In the genomic region with DNA sequence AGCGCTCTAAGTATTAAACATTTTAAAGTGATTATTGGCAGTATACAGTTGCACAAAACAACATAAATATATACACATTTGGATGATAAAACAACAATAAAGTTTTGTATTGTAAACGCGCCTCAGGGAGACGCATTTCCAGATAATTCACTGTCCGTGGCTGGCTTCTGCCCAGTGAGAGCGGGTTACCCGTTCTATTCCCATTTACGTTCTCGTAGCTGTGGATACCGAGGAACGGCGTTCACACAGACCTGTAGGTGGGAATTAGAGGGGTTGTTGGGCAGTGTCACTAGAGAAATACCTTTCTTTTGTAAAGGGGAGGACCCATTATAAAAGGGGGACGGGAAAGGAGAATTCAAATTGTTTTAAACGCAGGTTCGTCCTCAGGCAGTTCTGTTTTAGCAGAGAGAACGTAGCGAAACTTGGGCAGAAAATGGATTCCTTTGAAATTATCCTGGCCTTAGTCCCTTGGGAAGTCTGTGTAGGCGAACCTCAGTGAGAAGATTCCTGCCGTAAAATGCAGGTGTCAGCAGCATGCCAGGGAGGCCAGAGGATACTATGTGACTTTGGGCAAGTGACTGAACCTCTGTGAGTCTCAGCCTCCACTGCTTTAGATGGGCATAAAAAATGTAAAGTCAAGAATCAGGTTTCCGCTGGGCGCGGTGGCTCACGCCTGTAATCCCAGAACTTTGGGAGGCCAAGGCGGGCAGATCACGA, we compare ENCODE assay signal across 9 cellular contexts. TPM values are rescaled to one million over a fixed set of nuclear protein-coding genes. Genes with fewer than 3 reads are reported as not detected.
DNase-seq lines count a peak whose midpoint lies in the region; ATAC-seq and TF ChIP-seq lines count a peak whose summit lies in the region.
"Had no signal": no experiment of that assay in that cellular context is flagged by ENCODE, and none has a peak within 500 bp of the region (broad histone marks: within the 10 kb centered on the region; RNA-seq: fewer than 3 reads in every experiment).

No MANE protein-coding gene starts in this region.

- H3K27me3 ChIP-seq in liver (ENCODE audit: control insufficient read depth in 4 of 4, insufficient read depth in 4 of 4, low read length in 3 of 4) (no peaks in the 10 kb centered on the region), upper lobe of left lung (no peaks in the 10 kb centered on the region)

- H3K9ac ChIP-seq in liver (ENCODE audit: low read depth in 1 of 2, low read length in 2 of 2) = peak overlapping the region; percentile 88 to 97

- peaks cover 39% of the 10 kb centered on the region for H3K4me1 Mint-ChIP-seq in activated naive CD4-positive, alpha-beta T cell treated with anti-CD3 and anti-CD28 coated beads, Interleukin-2, amount 50 U/mL, for 24 hours

- no peak for ATAC-seq in upper lobe of left lung (ENCODE audit: low FRiP score in 2 of 2)
- no peak for ATAC-seq in HG03196 (IDR thresholded peaks at IDR 0.05; ENCODE audit: unreplicated experiment)

- no peaks in the 10 kb centered on the region for H3K36me3 Mint-ChIP-seq in activated naive CD4-positive, alpha-beta T cell treated with anti-CD3 and anti-CD28 coated beads, Interleukin-2, amount 50 U/mL, for 24 hours

- H3K9me3 ChIP-seq in liver (ENCODE audit: control insufficient read depth in 4 of 4, low read length in 3 of 4) = no peaks in the 10 kb centered on the region
- H3K9me3 ChIP-seq in upper lobe of left lung = no peaks in the 10 kb centered on the region

- H3K9me3 Mint-ChIP-seq in activated naive CD4-positive, alpha-beta T cell treated with anti-CD3 and anti-CD28 coated beads, Interleukin-2, amount 50 U/mL, for 24 hours = no peaks in the 10 kb centered on the region

- H3K27ac ChIP-seq in liver (ENCODE audit: low read depth in 1 of 2, low read length in 2 of 2) = peak overlapping the region; percentile 87 to 98
- peak overlapping the region; percentile 95 to 98 (median 96) for H3K27ac ChIP-seq in upper lobe of left lung

- DNase-seq in activated naive CD4-positive, alpha-beta T cell (lab: John Stamatoyannopoulos, UW) = no peak
- DNase-seq in astrocyte of the hippocampus (ENCODE audit: low read depth, low spot score) (peak; percentile 29), upper lobe of left lung (no peak), NCI-H1694 (lab: John Stamatoyannopoulos, UW) (no peak), HK-2 (ENCODE audit: unreplicated experiment) (no peak)

- H3K27me3 Mint-ChIP-seq in activated naive CD4-positive, alpha-beta T cell treated with anti-CD3 and anti-CD28 coated beads, Interleukin-2, amount 50 U/mL, for 24 hours = no peaks in the 10 kb centered on the region

- H3K4me3 ChIP-seq in liver (ENCODE audit: low read depth in 1 of 3, low read length in 3 of 3) = peak overlapping the region; percentile 83 to 95 (median 91)
- peak overlapping the region; percentile 80 to 97 (median 86) for H3K4me3 ChIP-seq in upper lobe of left lung

- no peak for TF ChIP-seq RAD21 in liver (IDR thresholded peaks at IDR 0.05)

- no peak for TF ChIP-seq CTCF in liver (IDR thresholded peaks at IDR 0.05; ENCODE audit: low read depth, low read length, missing input control)
- TF ChIP-seq CTCF in upper lobe of left lung (IDR thresholded peaks at IDR 0.05) = no peak

- TF ChIP-seq POLR2A in upper lobe of left lung (IDR thresholded peaks at IDR 0.05) = no peak

- peak overlapping the region; percentile 92 for H3K4me3 Mint-ChIP-seq in activated naive CD4-positive, alpha-beta T cell treated with anti-CD3 and anti-CD28 coated beads, Interleukin-2, amount 50 U/mL, for 24 hours

- WGBS in liver = 25% methylated on average over 25 of the region's 25 CpGs
- WGBS in upper lobe of left lung, 2 donors = 31 to 32% methylated on average over 25 of the region's 25 CpGs

- peaks cover 0 to 4% (median 0%) of the 10 kb centered on the region in 4 donors for H3K36me3 ChIP-seq in liver (ENCODE audit: control insufficient read depth in 4 of 4, insufficient read depth in 3 of 4, low read depth in 1 of 4, low read length in 3 of 4)
- H3K36me3 ChIP-seq in upper lobe of left lung = peaks cover 0 to 12% (median 6%) of the 10 kb centered on the region in 4 donors

- peak overlapping the region; percentile 87 for H3K27ac Mint-ChIP-seq in activated naive CD4-positive, alpha-beta T cell treated with anti-CD3 and anti-CD28 coated beads, Interleukin-2, amount 50 U/mL, for 24 hours

- TF ChIP-seq EP300 in upper lobe of left lung (IDR thresholded peaks at IDR 0.05) = no peak

- H3K4me1 ChIP-seq in liver (ENCODE audit: control insufficient read depth in 4 of 4, insufficient read depth in 4 of 4, low read length in 3 of 4) = peaks cover 7 to 55% (median 36%) of the 10 kb centered on the region in 4 donors
- H3K4me1 ChIP-seq in upper lobe of left lung = peaks cover 16 to 41% (median 24%) of the 10 kb centered on the region in 4 donors

TF ChIP-seq in liver, 16 proteins besides CTCF, POLR2A, EP300 and RAD21:
- no peak for TF ChIP-seq FOXA2 (IDR thresholded peaks at IDR 0.05)
- TF ChIP-seq, protein P1, sequence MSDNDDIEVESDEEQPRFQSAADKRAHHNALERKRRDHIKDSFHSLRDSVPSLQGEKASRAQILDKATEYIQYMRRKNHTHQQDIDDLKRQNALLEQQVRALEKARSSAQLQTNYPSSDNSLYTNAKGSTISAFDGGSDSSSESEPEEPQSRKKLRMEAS (IDR thresholded peaks at IDR 0.05) = no peak
- no peak for TF ChIP-seq GABPA (IDR thresholded peaks at IDR 0.05 in 1 of 2, conservative IDR thresholded peaks at IDR 0.05 in 1 of 2)
- no peak for TF ChIP-seq HNF4G (IDR thresholded peaks at IDR 0.05)
- TF ChIP-seq SP1 (IDR thresholded peaks at IDR 0.05) = no peak
- TF ChIP-seq, protein P2, sequence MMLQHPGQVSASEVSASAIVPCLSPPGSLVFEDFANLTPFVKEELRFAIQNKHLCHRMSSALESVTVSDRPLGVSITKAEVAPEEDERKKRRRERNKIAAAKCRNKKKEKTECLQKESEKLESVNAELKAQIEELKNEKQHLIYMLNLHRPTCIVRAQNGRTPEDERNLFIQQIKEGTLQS (IDR thresholded peaks at IDR 0.05) = no peak
- no peak for TF ChIP-seq RXRA (IDR thresholded peaks at IDR 0.05)
- TF ChIP-seq TAF1 (conservative IDR thresholded peaks at IDR 0.05) = no peak
- no peak for TF ChIP-seq JUND (IDR thresholded peaks at IDR 0.05)
- no peak for TF ChIP-seq YY1 (IDR thresholded peaks at IDR 0.05)
- TF ChIP-seq, protein P3, sequence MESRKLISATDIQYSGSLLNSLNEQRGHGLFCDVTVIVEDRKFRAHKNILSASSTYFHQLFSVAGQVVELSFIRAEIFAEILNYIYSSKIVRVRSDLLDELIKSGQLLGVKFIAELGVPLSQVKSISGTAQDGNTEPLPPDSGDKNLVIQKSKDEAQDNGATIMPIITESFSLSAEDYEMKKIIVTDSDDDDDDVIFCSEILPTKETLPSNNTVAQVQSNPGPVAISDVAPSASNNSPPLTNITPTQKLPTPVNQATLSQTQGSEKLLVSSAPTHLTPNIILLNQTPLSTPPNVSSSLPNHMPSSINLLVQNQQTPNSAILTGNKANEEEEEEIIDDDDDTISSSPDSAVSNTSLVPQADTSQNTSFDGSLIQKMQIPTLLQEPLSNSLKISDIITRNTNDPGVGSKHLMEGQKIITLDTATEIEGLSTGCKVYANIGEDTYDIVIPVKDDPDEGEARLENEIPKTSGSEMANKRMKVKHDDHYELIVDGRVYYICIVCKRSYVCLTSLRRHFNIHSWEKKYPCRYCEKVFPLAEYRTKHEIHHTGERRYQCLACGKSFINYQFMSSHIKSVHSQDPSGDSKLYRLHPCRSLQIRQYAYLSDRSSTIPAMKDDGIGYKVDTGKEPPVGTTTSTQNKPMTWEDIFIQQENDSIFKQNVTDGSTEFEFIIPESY (IDR thresholded peaks at IDR 0.05) = no peak
- TF ChIP-seq, protein P4, sequence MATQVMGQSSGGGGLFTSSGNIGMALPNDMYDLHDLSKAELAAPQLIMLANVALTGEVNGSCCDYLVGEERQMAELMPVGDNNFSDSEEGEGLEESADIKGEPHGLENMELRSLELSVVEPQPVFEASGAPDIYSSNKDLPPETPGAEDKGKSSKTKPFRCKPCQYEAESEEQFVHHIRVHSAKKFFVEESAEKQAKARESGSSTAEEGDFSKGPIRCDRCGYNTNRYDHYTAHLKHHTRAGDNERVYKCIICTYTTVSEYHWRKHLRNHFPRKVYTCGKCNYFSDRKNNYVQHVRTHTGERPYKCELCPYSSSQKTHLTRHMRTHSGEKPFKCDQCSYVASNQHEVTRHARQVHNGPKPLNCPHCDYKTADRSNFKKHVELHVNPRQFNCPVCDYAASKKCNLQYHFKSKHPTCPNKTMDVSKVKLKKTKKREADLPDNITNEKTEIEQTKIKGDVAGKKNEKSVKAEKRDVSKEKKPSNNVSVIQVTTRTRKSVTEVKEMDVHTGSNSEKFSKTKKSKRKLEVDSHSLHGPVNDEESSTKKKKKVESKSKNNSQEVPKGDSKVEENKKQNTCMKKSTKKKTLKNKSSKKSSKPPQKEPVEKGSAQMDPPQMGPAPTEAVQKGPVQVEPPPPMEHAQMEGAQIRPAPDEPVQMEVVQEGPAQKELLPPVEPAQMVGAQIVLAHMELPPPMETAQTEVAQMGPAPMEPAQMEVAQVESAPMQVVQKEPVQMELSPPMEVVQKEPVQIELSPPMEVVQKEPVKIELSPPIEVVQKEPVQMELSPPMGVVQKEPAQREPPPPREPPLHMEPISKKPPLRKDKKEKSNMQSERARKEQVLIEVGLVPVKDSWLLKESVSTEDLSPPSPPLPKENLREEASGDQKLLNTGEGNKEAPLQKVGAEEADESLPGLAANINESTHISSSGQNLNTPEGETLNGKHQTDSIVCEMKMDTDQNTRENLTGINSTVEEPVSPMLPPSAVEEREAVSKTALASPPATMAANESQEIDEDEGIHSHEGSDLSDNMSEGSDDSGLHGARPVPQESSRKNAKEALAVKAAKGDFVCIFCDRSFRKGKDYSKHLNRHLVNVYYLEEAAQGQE (IDR thresholded peaks at IDR 0.05) = no peak
- TF ChIP-seq FOXA1 (IDR thresholded peaks at IDR 0.05) = no peak
- TF ChIP-seq EGR1 (IDR thresholded peaks at IDR 0.05; ENCODE audit: low read depth in 2 of 2) = no peak
- TF ChIP-seq NR2F2 (IDR thresholded peaks at IDR 0.05) = no peak
- TF ChIP-seq HNF4A (conservative IDR thresholded peaks at IDR 0.05) = no peak
TF ChIP-seq in liver: peak in this region for 0.

RNA-seq across cellular contexts. Expression of a gene that starts 0.8 kb away (rescaled TPM):
- total RNA-seq in liver (10 to 100 TPM; 13.0 to 26.8 TPM), upper lobe of left lung (10 to 100 TPM; 28.3 to 42.3 (median 32.0) TPM)
- polyA plus RNA-seq in liver = 10 to 100 TPM; 22.0 to 28.0 TPM

RNA-seq across cellular contexts. Expression of a gene that starts 36.5 kb away (rescaled TPM):
- total RNA-seq in liver (not detected), upper lobe of left lung (not detected)
- not detected for polyA plus RNA-seq in liver
- total RNA-seq: glomerular endothelial cell had no signal

RNA-seq across cellular contexts. Expression of a gene that starts 40.0 kb away (rescaled TPM):
- total RNA-seq in liver = 10 to 100 TPM; 17.3 to 24.3 TPM
- 10 to 100 TPM in 1 of 2 donors, 1 to 10 TPM in 1; 6.1 to 16.1 TPM for polyA plus RNA-seq in liver
- total RNA-seq in upper lobe of left lung = 10 to 100 TPM; 12.2 to 70.8 (median 19.7) TPM

RNA-seq across cellular contexts. Expression of a gene that starts 40.4 kb away (rescaled TPM):
- total RNA-seq in liver (100 to 1,000 TPM; 109 to 181 TPM), upper lobe of left lung (100 to 1,000 TPM; 186 to 317 (median 240) TPM)
- 100 to 1,000 TPM; 212 to 342 TPM for polyA plus RNA-seq in liver

RNA-seq across cellular contexts. Expression of a gene that starts 54.7 kb away (rescaled TPM):
- total RNA-seq in liver = 10 to 100 TPM; 12.7 to 19.7 TPM
- polyA plus RNA-seq in liver = 10 to 100 TPM in 1 of 2 donors, 1 to 10 TPM in 1; 9.9 to 11.9 TPM
- 10 to 100 TPM; 35.7 to 65.0 (median 48.0) TPM for total RNA-seq in upper lobe of left lung
